ENCODE assay signal across 8 cellular contexts in the genomic region with DNA sequence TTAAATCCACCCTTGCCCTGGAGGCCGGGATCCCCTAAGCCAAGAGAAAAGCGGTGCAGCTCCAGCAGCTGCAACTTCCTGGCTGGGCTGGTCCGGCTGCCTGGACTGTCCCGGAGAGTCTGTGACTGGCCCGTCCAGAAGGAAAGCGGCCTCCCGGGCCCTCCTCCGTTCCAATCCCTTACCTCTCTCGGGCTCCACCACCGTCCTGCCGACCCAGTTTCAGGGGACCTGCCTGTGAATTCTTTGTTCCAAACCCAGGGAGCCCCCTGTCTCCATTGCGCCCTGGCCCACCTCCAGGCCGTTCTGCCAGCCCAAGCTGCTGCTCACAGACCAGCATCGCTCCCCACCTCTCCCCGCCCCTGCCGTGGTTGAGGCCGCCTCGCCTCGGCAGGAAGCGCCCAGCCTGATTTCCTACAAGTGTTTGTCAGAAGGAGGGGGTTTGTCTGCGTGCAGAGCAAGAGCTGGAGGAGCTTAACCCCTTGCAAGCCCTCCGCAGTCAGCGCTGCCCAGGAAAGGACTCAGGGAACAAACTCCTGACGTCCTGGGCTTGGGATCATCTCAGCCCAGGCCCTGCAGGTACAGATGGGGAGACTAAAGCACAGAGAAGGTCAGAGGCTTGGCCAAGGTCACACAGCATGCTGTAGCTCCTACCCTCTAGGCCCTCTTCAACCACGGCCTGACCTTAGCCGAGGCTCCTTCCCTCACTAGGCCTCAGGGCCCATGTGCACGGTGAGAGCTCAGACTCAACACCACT. TPM values are rescaled to one million over a fixed set of nuclear protein-coding genes. Genes with fewer than 3 reads are reported as not detected.
DNase-seq lines count a peak whose midpoint lies in the region; ATAC-seq and TF ChIP-seq lines count a peak whose summit lies in the region.

A gene with protein sequence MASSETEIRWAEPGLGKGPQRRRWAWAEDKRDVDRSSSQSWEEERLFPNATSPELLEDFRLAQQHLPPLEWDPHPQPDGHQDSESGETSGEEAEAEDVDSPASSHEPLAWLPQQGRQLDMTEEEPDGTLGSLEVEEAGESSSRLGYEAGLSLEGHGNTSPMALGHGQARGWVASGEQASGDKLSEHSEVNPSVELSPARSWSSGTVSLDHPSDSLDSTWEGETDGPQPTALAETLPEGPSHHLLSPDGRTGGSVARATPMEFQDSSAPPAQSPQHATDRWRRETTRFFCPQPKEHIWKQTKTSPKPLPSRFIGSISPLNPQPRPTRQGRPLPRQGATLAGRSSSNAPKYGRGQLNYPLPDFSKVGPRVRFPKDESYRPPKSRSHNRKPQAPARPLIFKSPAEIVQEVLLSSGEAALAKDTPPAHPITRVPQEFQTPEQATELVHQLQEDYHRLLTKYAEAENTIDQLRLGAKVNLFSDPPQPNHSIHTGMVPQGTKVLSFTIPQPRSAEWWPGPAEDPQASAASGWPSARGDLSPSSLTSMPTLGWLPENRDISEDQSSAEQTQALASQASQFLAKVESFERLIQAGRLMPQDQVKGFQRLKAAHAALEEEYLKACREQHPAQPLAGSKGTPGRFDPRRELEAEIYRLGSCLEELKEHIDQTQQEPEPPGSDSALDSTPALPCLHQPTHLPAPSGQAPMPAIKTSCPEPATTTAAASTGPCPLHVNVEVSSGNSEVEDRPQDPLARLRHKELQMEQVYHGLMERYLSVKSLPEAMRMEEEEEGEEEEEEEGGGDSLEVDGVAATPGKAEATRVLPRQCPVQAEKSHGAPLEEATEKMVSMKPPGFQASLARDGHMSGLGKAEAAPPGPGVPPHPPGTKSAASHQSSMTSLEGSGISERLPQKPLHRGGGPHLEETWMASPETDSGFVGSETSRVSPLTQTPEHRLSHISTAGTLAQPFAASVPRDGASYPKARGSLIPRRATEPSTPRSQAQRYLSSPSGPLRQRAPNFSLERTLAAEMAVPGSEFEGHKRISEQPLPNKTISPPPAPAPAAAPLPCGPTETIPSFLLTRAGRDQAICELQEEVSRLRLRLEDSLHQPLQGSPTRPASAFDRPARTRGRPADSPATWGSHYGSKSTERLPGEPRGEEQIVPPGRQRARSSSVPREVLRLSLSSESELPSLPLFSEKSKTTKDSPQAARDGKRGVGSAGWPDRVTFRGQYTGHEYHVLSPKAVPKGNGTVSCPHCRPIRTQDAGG (N-terminal part only) (minus strand): TSS at position 305 of the 754 bp plus-strand sequence. CDS start 6,649 bp downstream, outside the sequence.

- H3K4me1 ChIP-seq in Peyer's patch, result peaks cover 4 to 74% (median 48%) of the 10 kb centered on the region in 4 donors
- H3K4me1 ChIP-seq in gastroesophageal sphincter, result peaks cover 0 to 92% (median 58%) of the 10 kb centered on the region in 3 donors
- H3K4me1 ChIP-seq in suprapubic skin, result peaks cover 86% of the 10 kb centered on the region

- peak; percentile 32 for ATAC-seq in HG02678 (IDR thresholded peaks at IDR 0.05; ENCODE audit: unreplicated experiment)
- peak; percentile 80 for ATAC-seq in gastroesophageal sphincter
- ATAC-seq in omental fat pad (ENCODE audit: low FRiP score), result peak; percentile 71

- TF ChIP-seq POLR2A in Peyer's patch (IDR thresholded peaks at IDR 0.05), result peak; percentile 80 to 82
- peak; percentile 77 to 81 for TF ChIP-seq POLR2A in gastroesophageal sphincter (IDR thresholded peaks at IDR 0.05)
- TF ChIP-seq POLR2A in suprapubic skin (IDR thresholded peaks at IDR 0.05), result peak; percentile 38 to 62

- H3K4me3 ChIP-seq in Peyer's patch (peak within 1 kb of the TSS; percentile 56 to 80 (median 61)), gastroesophageal sphincter (peak within 1 kb of the TSS; percentile 43 to 56), suprapubic skin (peak within 1 kb of the TSS; percentile 56)

- DNase-seq in ELR (ENCODE audit: low read depth), result peak; percentile 75
- DNase-seq in Peyer's patch, result peak; percentile 79 to 95 (median 91)
- peak; percentile 25 to 79 (median 64) for DNase-seq in activated naive CD4-positive, alpha-beta T cell (lab: John Stamatoyannopoulos, UW)
- no peak for DNase-seq in omental fat pad (ENCODE audit: low spot score)
- peak; percentile 88 to 92 for DNase-seq in suprapubic skin (ENCODE audit: low spot score in 2 of 2)
- DNase-seq in NCI-H774 (lab: John Stamatoyannopoulos, UW), result no peak

- TF ChIP-seq CTCF in Peyer's patch (IDR thresholded peaks at IDR 0.05) (no peak), gastroesophageal sphincter (IDR thresholded peaks at IDR 0.05) (no peak), omental fat pad (IDR thresholded peaks at IDR 0.05) (no peak), suprapubic skin (IDR thresholded peaks at IDR 0.05) (no peak)

- TF ChIP-seq EP300 in gastroesophageal sphincter (IDR thresholded peaks at IDR 0.05) (no peak), suprapubic skin (IDR thresholded peaks at IDR 0.05) (no peak)

- no peaks in the 10 kb centered on the region for H3K27me3 ChIP-seq in Peyer's patch
- H3K27me3 ChIP-seq in gastroesophageal sphincter, result no peaks in the 10 kb centered on the region
- H3K27me3 ChIP-seq in suprapubic skin, result no peaks in the 10 kb centered on the region

- H3K27ac ChIP-seq in Peyer's patch (peak within 1 kb of the TSS; percentile 92 to 97 (median 94)), gastroesophageal sphincter (peak within 1 kb of the TSS; percentile 47 to 91 (median 82)), suprapubic skin (peak within 1 kb of the TSS; percentile 84)

- 0 to 9% methylated on average over 3 to 8 of the region's 27 CpGs for WGBS in gastroesophageal sphincter (ENCODE audit: low coverage in 1 of 2), 2 donors
- 35% methylated on average over 25 of the region's 27 CpGs for WGBS in suprapubic skin

- H3K36me3 ChIP-seq in Peyer's patch (no peaks in the 10 kb centered on the region), gastroesophageal sphincter (no peaks in the 10 kb centered on the region), suprapubic skin (no peaks in the 10 kb centered on the region)

- H3K9me3 ChIP-seq in Peyer's patch (no peaks in the 10 kb centered on the region), gastroesophageal sphincter (no peaks in the 10 kb centered on the region), suprapubic skin (no peaks in the 10 kb centered on the region)

RNA-seq across cellular contexts. Expression of the gene that starts here (rescaled TPM):
- total RNA-seq in Peyer's patch, result 100 to 1,000 TPM in 1 of 4 donors, 10 to 100 TPM in 3; 41.7 to 174 (median 75.0) TPM
- 10 to 100 TPM in 3 of 4 donors, 1 to 10 TPM in 1; 8.8 to 24.3 (median 19.0) TPM for total RNA-seq in gastroesophageal sphincter
- 10 to 100 TPM; 22.6 to 86.1 (median 71.5) TPM for total RNA-seq in omental fat pad
- 10 to 100 TPM; 10.5 to 27.1 (median 14.4) TPM for total RNA-seq in suprapubic skin

Comparison
In these comparisons a context has a peak if more than half of its experiments do, and no peak if none do; other contexts are left out.
1. DNase-seq: peak in ELR (single experiment), Peyer's patch (3 of 3), activated naive CD4-positive, alpha-beta T cell (4 of 4) and suprapubic skin (2 of 2); none in omental fat pad (single experiment) and NCI-H774 (single experiment).
2. Peak in every context shown above with its lines, with median percentiles within 50 percentile points of each other: ATAC-seq, H3K27ac ChIP-seq, H3K4me3 ChIP-seq and POLR2A ChIP-seq.